Comparison of ENCODE assay signal across 23 cellular contexts in the genomic region with DNA sequence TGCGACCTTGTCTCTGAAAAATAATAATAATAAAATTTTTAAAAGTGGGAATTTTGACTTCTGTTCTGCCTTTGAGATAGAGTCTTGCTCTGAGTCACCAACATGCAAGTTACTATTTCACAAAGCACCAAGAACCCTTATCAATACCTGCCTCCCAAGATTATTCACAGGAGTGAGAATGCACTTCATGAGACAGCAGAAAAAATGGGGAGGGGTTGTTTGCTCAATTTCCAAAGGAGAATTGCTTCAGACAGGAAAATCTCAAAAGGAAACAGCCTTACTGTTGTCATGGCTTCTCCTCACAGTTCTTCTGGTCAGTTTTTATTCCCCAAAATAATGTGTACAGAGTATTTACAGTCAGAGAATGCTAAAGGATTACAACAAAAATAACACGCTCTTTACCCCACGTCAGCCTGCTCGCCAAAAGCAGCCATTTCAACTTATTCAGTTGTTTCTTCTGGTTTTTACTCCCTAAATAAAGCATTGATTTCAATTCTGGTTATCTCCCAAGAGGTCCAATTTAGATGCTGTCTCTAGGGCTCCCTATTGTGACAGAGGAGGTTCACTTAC.
DNase-seq lines count a peak whose midpoint lies in the region; ATAC-seq, FAIRE-seq and TF ChIP-seq lines count a peak whose summit lies in the region.
"Had no signal": no experiment of that assay in that cellular context is flagged by ENCODE, and none has a peak within 500 bp of the region (broad histone marks: within the 10 kb centered on the region; RNA-seq: fewer than 3 reads in every experiment).

No MANE protein-coding gene starts in this region.

- peak; percentile 25 for ATAC-seq in GM12878
- ATAC-seq: activated CD8-positive, alpha-beta T cell treated with anti-CD3 and anti-CD28 coated beads for 36 hours; stimulated activated naive CD8-positive, alpha-beta T cell treated with anti-CD3 and anti-CD28 coated beads, Interleukin-15, Interleukin-2, amounts not matched to agents 100 U/mL and 50 U/mL, for 24 hours had no signal

- no peaks in the 10 kb centered on the region for H4K20me1 ChIP-seq in GM12878 (ENCODE audit: control insufficient read depth, insufficient read depth)

- under 1% methylated on average over 4 of the region's 4 CpGs for WGBS in GM12878 (ENCODE audit: insufficient coverage, insufficient replicate concordance, low lambda C conversion rate, missing lambda C conversion rate)

- peaks cover 17% of the 10 kb centered on the region for H3K9me3 ChIP-seq in GM12878 (replicated peaks; ENCODE audit: control insufficient read depth, insufficient read depth, low read length)

- peak overlapping the region; percentile 76 for H3K9ac ChIP-seq in GM12878 (ENCODE audit: control insufficient read depth, insufficient read depth, low read length)

- H3K27ac Mint-ChIP-seq in IgD-negative memory B cell: peak overlapping the region in 2 of 3 donors; percentile 0 to 55
- H3K27ac Mint-ChIP-seq: activated CD8-positive, alpha-beta T cell treated with anti-CD3 and anti-CD28 coated beads for 36 hours; activated naive CD8-positive, alpha-beta T cell; nephron had no signal

- POLR2A ChIA-PET in GM12878 (lab: Charles Lee) (interaction anchor here (0.7 to 4.3 kb wide), 4 partner anchors 12 to 45 kb away, joined by 3 to 33 read pairs (median 11); no protein-coding TSS in a partner anchor), HEK293T (lab: Yijun Ruan, JAX) (interaction anchor here (0.7 kb wide), 1 partner anchor 527 kb away, joined by 3 read pairs; no protein-coding TSS in a partner anchor)

- no peak for TF ChIP-seq POLR2A in GM12878 (IDR thresholded peaks at IDR 0.05; ENCODE audit: low read depth, low read length)

- H2AFZ ChIP-seq in GM12878 (ENCODE audit: control insufficient read depth, low read depth, low read length): no peak overlapping the region

- peaks cover 4 to 22% (median 7%) of the 10 kb centered on the region in 3 donors for H3K9me3 Mint-ChIP-seq in IgD-negative memory B cell

- H3K36me3 Mint-ChIP-seq in IgD-negative memory B cell: peaks cover 2% of the 10 kb centered on the region

- FAIRE-seq in GM12878 (lab: Jason Lieb, UNC): peak; percentile 78

- TF ChIP-seq CTCF in GM12878 (IDR thresholded peaks at IDR 0.05 in 2 of 3, conservative IDR thresholded peaks at IDR 0.05 in 1 of 3; ENCODE audit: control insufficient read depth in 2 of 3, extremely low read depth in 1 of 3, insufficient read depth in 1 of 3, low read depth in 3 of 3, low read length in 3 of 3): no peak

- H3K4me1 Mint-ChIP-seq in IgD-negative memory B cell: peaks cover 20 to 40% (median 29%) of the 10 kb centered on the region in 3 donors

- BruUV-seq in GM12878 (replicated peaks; lab: Mats Ljungman, UMichigan): TSS peak; percentile 98

- H3K4me2 ChIP-seq in GM12878 (ENCODE audit: control insufficient read depth, insufficient read depth): peak overlapping the region; percentile 87

- no peaks in the 10 kb centered on the region for H3K27me3 ChIP-seq in GM12878 (replicated peaks in 1 of 2; ENCODE audit: control insufficient read depth in 2 of 2, insufficient read depth in 2 of 2, low read length in 1 of 2)
- H3K27me3 ChIP-seq: brain microvascular endothelial cell, esophagus muscularis mucosa, upper lobe of right lung had no signal

- CTCF ChIA-PET in GM12878 (lab: Yijun Ruan, JAX) (interaction anchor here (1.0 to 2.9 kb wide), 3 partner anchors 12 to 68 kb away, joined by 3 to 17 read pairs (median 3); no protein-coding TSS in a partner anchor), HEK293T (lab: Yijun Ruan, JAX) (no interaction called here)

- TF ChIP-seq RAD21 in GM12878 (IDR thresholded peaks at IDR 0.05; ENCODE audit: insufficient read depth, low read depth, low read length): no peak

- H3K4me1 ChIP-seq in GM12878 (ENCODE audit: control insufficient read depth, insufficient read depth, low read length): peaks cover 68% of the 10 kb centered on the region

- DNase-seq in NOMO-1 treated with DMSO at 0.1 percent for 48 hours (lab: John Stamatoyannopoulos, UW; ENCODE audit: unreplicated experiment): peak; percentile 18
- no peak for DNase-seq in NOMO-1 treated with dmso at 0.1 percent for 144 hours (lab: John Stamatoyannopoulos, UW; ENCODE audit: unreplicated experiment)
- DNase-seq in GM12878 (ENCODE audit: low read depth, low spot score): no peak
- peak; percentile 26 for DNase-seq in renal cortical epithelial cell (ENCODE audit: low read depth)
- no peak for DNase-seq in HEK293T (ENCODE audit: extremely low spot score)
- DNase-seq in medulla oblongata (ENCODE audit: extremely low spot score): no peak
- DNase-seq in COLO829 (ENCODE audit: low spot score): no peak
- DNase-seq: 8988T; activated CD8-positive, alpha-beta T cell treated with anti-CD3 and anti-CD28 coated beads for 36 hours; activated T-cell treated with anti-CD3 and anti-CD28 coated beads, Interleukin-2, amount 50 U/mL, for 48 hours; brain microvascular endothelial cell; DND-41; NCI-H1092; RPMI8226; stimulated activated naive CD8-positive, alpha-beta T cell treated with anti-CD3 and anti-CD28 coated beads, Interleukin-15, Interleukin-2, amounts not matched to agents 100 U/mL and 50 U/mL, for 24 hours; T-helper 1 cell; upper lobe of right lung had no signal

- TF ChIP-seq EP300 in GM12878 (IDR thresholded peaks at IDR 0.05; ENCODE audit: borderline replicate concordance in 1 of 2, control insufficient read depth in 1 of 2, low read depth in 2 of 2, low read length in 2 of 2): no peak

- H3K27ac ChIP-seq in GM12878 (ENCODE audit: control insufficient read depth, insufficient read depth): peak overlapping the region; percentile 99
- H3K27ac ChIP-seq: brain microvascular endothelial cell, C4-2B, esophagus muscularis mucosa, upper lobe of right lung had no signal

- SMC1A ChIA-PET in GM12878 (lab: Charles Lee; ENCODE audit: uncharacterized antibody, unreplicated experiment): interaction anchor here (0.8 to 8.5 kb wide), 10 partner anchors 13 to 88 kb away, joined by 3 to 97 read pairs (median 9); no protein-coding TSS in a partner anchor

- in situ Hi-C loops in GM12878 (cut with MboI): loop anchor here (5.0 kb wide), 1 partner anchor 90 kb away; a partner anchor contains a TSS

- H3K4me3 ChIP-seq in GM12878: no peak overlapping the region
- H3K4me3 ChIP-seq: esophagus muscularis mucosa, lung, upper lobe of right lung had no signal

- H3K4me3 Mint-ChIP-seq in IgD-negative memory B cell: peak overlapping the region in 2 of 4 donors; percentile 26 to 73
- H3K4me3 Mint-ChIP-seq: activated CD8-positive, alpha-beta T cell treated with anti-CD3 and anti-CD28 coated beads for 36 hours; activated naive CD8-positive, alpha-beta T cell; nephron had no signal

- intact Hi-C loops in GM12878 (cut with micrococcal nuclease; ENCODE audit: unreplicated experiment): loop anchor here (1.0 to 5.0 kb wide), 6 partner anchors 17 to 92 kb away; no protein-coding TSS in a partner anchor

- no peaks in the 10 kb centered on the region for H3K79me2 ChIP-seq in GM12878 (ENCODE audit: control insufficient read depth, insufficient read depth, low read length)

- H3K36me3 ChIP-seq in GM12878 (ENCODE audit: control insufficient read depth in 2 of 2, insufficient read depth in 2 of 2, low read length in 1 of 2): no peaks in the 10 kb centered on the region
- H3K36me3 ChIP-seq: brain microvascular endothelial cell, esophagus muscularis mucosa, upper lobe of right lung had no signal

- RAD21 ChIA-PET in GM12878 (lab: Charles Lee; ENCODE audit: unreplicated experiment): interaction anchor here (1.0 to 6.7 kb wide), 8 partner anchors 14 to 91 kb away, joined by 4 to 52 read pairs (median 13); a partner anchor contains a TSS

- peaks cover 4% of the 10 kb centered on the region for H3K27me3 Mint-ChIP-seq in IgD-negative memory B cell
- H3K27me3 Mint-ChIP-seq: activated naive CD8-positive, alpha-beta T cell had no signal

TF ChIP-seq in GM12878, 131 proteins besides CTCF, POLR2A, EP300 and RAD21 (continues in another document):
- no peak for TF ChIP-seq RUNX3 (IDR thresholded peaks at IDR 0.05; ENCODE audit: low read length)
- TF ChIP-seq ETV6 (conservative IDR thresholded peaks at IDR 0.05 in 1 of 2, IDR thresholded peaks at IDR 0.05 in 1 of 2; ENCODE audit: borderline replicate concordance in 1 of 2, low read depth in 1 of 2): no peak
- no peak for TF ChIP-seq MYC (IDR thresholded peaks at IDR 0.05; ENCODE audit: insufficient read depth, insufficient read length, insufficient replicate concordance, low read length, severe bottlenecking)
- no peak for TF ChIP-seq CREM (IDR thresholded peaks at IDR 0.05; ENCODE audit: low read depth)
- no peak for TF ChIP-seq ASH2L (IDR thresholded peaks at IDR 0.05; ENCODE audit: borderline replicate concordance, low read depth)

TF ChIP-seq in HEK293T, 16 proteins besides CTCF, POLR2A, EP300 and RAD21:
- TF ChIP-seq CTBP1 (IDR thresholded peaks at IDR 0.05; ENCODE audit: borderline replicate concordance): no peak
- no peak for TF ChIP-seq FOXK2 (IDR thresholded peaks at IDR 0.05)
- no peak for TF ChIP-seq ZNF384 (IDR thresholded peaks at IDR 0.05)
- TF ChIP-seq NFRKB (IDR thresholded peaks at IDR 0.05): no peak
- no peak for TF ChIP-seq ELF4 (IDR thresholded peaks at IDR 0.05)
- TF ChIP-seq ARNT (IDR thresholded peaks at IDR 0.05): no peak
- TF ChIP-seq BHLHE40 (IDR thresholded peaks at IDR 0.05; ENCODE audit: borderline replicate concordance): no peak
- no peak for TF ChIP-seq FOXA1 (IDR thresholded peaks at IDR 0.05)

Comparison
In these comparisons a context has a peak if more than half of its experiments do, and no peak if none do; other contexts are left out.
1. DNase-seq: peak in NOMO-1 treated with DMSO at 0.1 percent for 48 hours (single experiment) and renal cortical epithelial cell (single experiment); none in NOMO-1 treated with dmso at 0.1 percent for 144 hours (single experiment), GM12878 (single experiment), HEK293T (single experiment), medulla oblongata (single experiment) and COLO829 (single experiment).